In the genomic region with DNA sequence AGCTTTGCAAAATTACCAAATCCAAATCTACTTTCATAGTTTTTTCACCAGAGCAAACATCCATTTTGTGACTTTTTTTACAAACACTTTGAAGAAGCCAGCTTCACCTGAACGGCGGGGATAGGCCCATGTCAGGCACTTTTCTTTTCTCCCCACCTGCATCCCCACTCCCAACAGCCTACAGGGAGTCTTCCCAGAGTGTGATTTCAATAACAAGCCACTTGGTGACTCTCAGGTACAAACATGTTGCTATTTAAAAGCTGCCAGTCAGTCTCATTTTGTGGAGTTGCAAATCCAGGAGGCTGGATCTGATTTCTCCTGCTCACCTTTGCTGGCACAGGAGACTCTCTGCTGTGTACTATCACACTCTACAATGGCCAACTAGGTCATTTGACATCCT, we compare ENCODE assay signal across 22 cellular contexts.
"Had no signal": no experiment of that assay in that cellular context is flagged by ENCODE, and none has a peak within 500 bp of the region (broad histone marks: within the 10 kb centered on the region; RNA-seq: fewer than 3 reads in every experiment).

No MANE protein-coding gene starts in this region.

- H3K36me3 ChIP-seq: adrenal gland, esophagus muscularis mucosa, gastroesophageal sphincter, heart left ventricle, neutrophil, pancreas had no signal

- H3K27me3 ChIP-seq: adrenal gland, esophagus muscularis mucosa, gastroesophageal sphincter, heart left ventricle, neutrophil, pancreas, testis had no signal

- H3K4me1 ChIP-seq: adrenal gland, gastroesophageal sphincter, heart left ventricle, pancreas, testis had no signal

- DNase-seq: activated CD4-positive, alpha-beta T cell treated with anti-CD3 and anti-CD28 coated beads, Interleukin-2, amount 50 U/mL, for 1 hour; activated CD4-positive, CD25-positive, alpha-beta regulatory T cell treated with anti-CD3 and anti-CD28 coated beads, Interleukin-2, amount 50 U/mL, for 72 hours; activated CD8-positive, alpha-beta memory T cell treated with anti-CD3 and anti-CD28 coated beads for 24 hours; activated CD8-positive, alpha-beta memory T cell treated with anti-CD3 and anti-CD28 coated beads, Interleukin-2, amount 50 U/mL, for 48 hours; activated gamma-delta T cell; adrenal gland; effector CD4-positive, alpha-beta T cell; heart left ventricle; left cardiac atrium; mesenchymal stem cell; naive thymus-derived CD4-positive, alpha-beta T cell; pancreas; stimulated activated CD4-positive, alpha-beta T cell treated with anti-CD3 and anti-CD28 coated beads, Interleukin-4, amount 100 ng/mL, for 24 hours; T-helper 9 cell; testis had no signal

- H3K4me3 ChIP-seq: adrenal gland, esophagus muscularis mucosa, gastroesophageal sphincter, heart left ventricle, pancreas, smooth muscle cell, testis had no signal

- H3K27ac ChIP-seq: adrenal gland, esophagus muscularis mucosa, gastroesophageal sphincter, heart left ventricle, neutrophil, pancreas, testis had no signal

- H3K9me3 ChIP-seq: adrenal gland, pancreas, testis had no signal

- H3K4me2 ChIP-seq: smooth muscle cell had no signal

- FAIRE-seq: islet of Langerhans, pancreas had no signal

- ATAC-seq: gastroesophageal sphincter; heart left ventricle; left cardiac atrium; naive thymus-derived CD4-positive, alpha-beta T cell; pancreas; sciatic nerve; stimulated activated effector memory CD8-positive, alpha-beta T cell treated with anti-CD3 and anti-CD28 coated beads, Interleukin-12 subunit alpha, Interleukin-12 subunit beta, amount 100 ng/mL, for 72 hours had no signal
